In the genomic region with DNA sequence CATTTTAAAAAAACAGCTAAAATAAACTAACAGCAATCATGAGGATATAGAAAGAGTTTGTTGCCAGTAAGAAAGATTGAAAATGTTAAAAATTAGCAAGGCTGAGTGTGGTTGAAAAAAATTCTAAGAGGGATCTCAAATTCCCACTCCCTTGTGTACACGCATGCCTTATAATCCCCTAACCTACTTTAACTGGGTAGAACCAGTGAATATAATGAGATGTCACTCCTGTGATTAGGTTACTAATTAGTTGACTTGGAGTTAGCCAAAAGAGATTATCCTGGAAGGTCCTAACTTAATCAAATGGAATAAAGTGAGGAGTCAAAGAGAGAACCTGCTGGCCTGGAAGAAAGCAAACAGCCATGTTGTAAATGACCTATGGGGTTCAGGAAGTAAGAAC, we compare ENCODE assay signal across 12 cellular contexts.
"Had no signal": no experiment of that assay in that cellular context is flagged by ENCODE, and none has a peak within 500 bp of the region (broad histone marks: within the 10 kb centered on the region; RNA-seq: fewer than 3 reads in every experiment).

No MANE protein-coding gene starts in this region.

- H3K27me3 Mint-ChIP-seq: activated naive CD8-positive, alpha-beta T cell treated with anti-CD3 and anti-CD28 coated beads, Interleukin-2, amount 50 U/mL, for 24 hours; effector memory CD8-positive, alpha-beta T cell; naive thymus-derived CD8-positive, alpha-beta T cell had no signal

- DNase-seq: anterior cingulate cortex, caudate nucleus, stomach had no signal

- H3K9me3 ChIP-seq: neutrophil, stomach, vagina had no signal

- H3K36me3 ChIP-seq: neutrophil, stomach, vagina had no signal

- H3K4me2 ChIP-seq: hepatocyte had no signal

- H3K9ac ChIP-seq: parathyroid adenoma had no signal

- H3K4me3 ChIP-seq: hepatocyte, stomach, vagina had no signal

- H3K79me2 ChIP-seq: hepatocyte, parathyroid adenoma had no signal

- H2AFZ ChIP-seq: hepatocyte, parathyroid adenoma had no signal

- H3K27ac ChIP-seq: hepatocyte, neutrophil, parathyroid adenoma, stomach, vagina had no signal

- H3K4me1 ChIP-seq: parathyroid adenoma, stomach had no signal

- H3K27ac Mint-ChIP-seq: activated naive CD8-positive, alpha-beta T cell treated with anti-CD3 and anti-CD28 coated beads, Interleukin-2, amount 50 U/mL, for 24 hours; activated T-helper 1 cell treated with anti-CD3 and anti-CD28 coated beads, Interleukin-12 subunit alpha, Interleukin-12 subunit beta, Interleukin-2, Interleukin-4 antibody, amounts not matched to agents 30 ng/mL and 10 ng/mL and 1 ng/mL, durations not matched to agents 14 hours and 24 hours and 36 hours; effector memory CD8-positive, alpha-beta T cell had no signal

- H3K4me3 Mint-ChIP-seq: activated naive CD8-positive, alpha-beta T cell treated with anti-CD3 and anti-CD28 coated beads, Interleukin-2, amount 50 U/mL, for 24 hours; activated T-helper 1 cell treated with anti-CD3 and anti-CD28 coated beads, Interleukin-12 subunit alpha, Interleukin-12 subunit beta, Interleukin-2, Interleukin-4 antibody, amounts not matched to agents 30 ng/mL and 10 ng/mL and 1 ng/mL, durations not matched to agents 14 hours and 24 hours and 36 hours; brain; effector memory CD8-positive, alpha-beta T cell had no signal

- H3K27me3 ChIP-seq: hepatocyte, neutrophil, stomach, vagina had no signal
